ENCODE assay signal across 1 cellular context in the genomic region with DNA sequence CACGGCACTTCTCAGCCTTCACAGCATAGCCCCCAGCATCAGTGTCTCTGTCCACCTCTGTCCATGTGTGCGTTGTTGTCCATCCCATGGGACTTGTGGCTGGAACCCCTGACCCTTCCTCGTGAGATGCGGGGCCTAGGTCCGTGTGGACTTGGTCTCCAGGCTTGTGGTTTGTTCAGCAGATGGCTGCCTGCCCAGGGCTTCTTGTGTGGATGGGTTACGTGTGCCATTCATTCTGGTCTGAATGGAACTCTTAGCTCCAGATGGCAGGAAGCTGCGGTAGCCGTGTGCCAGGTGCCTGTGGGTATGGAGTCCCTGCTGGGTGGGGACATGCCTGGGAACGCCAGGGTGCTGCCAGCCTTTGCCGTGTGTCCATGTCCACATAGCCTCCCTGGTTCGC.
TF ChIP-seq lines count a peak whose summit lies in the region.

No MANE protein-coding gene starts in this region.

TF ChIP-seq in H1, 55 proteins besides CTCF, POLR2A, EP300 and RAD21:
- TF ChIP-seq SP1 (IDR thresholded peaks at IDR 0.05; ENCODE audit: low read depth, low read length) (no peak), EZH2 (IDR thresholded peaks at IDR 0.05; ENCODE audit: low read depth, low read length, severe bottlenecking) (no peak), HDAC6 (IDR thresholded peaks at IDR 0.05; ENCODE audit: low read depth, low read length) (no peak), POLR2AphosphoS5 (IDR thresholded peaks at IDR 0.05; ENCODE audit: low read depth, low read length) (no peak), CREB1 (IDR thresholded peaks at IDR 0.05) (no peak), TCF12 (IDR thresholded peaks at IDR 0.05; ENCODE audit: low read depth, low read length) (no peak), YY1 (IDR thresholded peaks at IDR 0.05; ENCODE audit: low read depth, low read length) (no peak), JUND (IDR thresholded peaks at IDR 0.05; ENCODE audit: low read length) (no peak), TAF7 (optimal IDR thresholded peaks at IDR 0.05; ENCODE audit: borderline replicate concordance, low read depth, low read length) (no peak), TEAD4 (IDR thresholded peaks at IDR 0.05; ENCODE audit: low read depth, low read length) (no peak), SP4 (IDR thresholded peaks at IDR 0.05; ENCODE audit: low read length) (no peak), CTBP2 (IDR thresholded peaks at IDR 0.05; ENCODE audit: borderline replicate concordance, insufficient read depth, insufficient read length, low read length) (no peak), NANOG (IDR thresholded peaks at IDR 0.05; ENCODE audit: insufficient read depth, low read depth, low read length, poor library complexity, severe bottlenecking) (no peak), ZNF274 (IDR thresholded peaks at IDR 0.05; ENCODE audit: borderline replicate concordance, extremely low read depth, low read length) (no peak), RBBP5 (IDR thresholded peaks at IDR 0.05; ENCODE audit: borderline replicate concordance, low read depth, low read length) (no peak)
- TF ChIP-seq, protein P1, sequence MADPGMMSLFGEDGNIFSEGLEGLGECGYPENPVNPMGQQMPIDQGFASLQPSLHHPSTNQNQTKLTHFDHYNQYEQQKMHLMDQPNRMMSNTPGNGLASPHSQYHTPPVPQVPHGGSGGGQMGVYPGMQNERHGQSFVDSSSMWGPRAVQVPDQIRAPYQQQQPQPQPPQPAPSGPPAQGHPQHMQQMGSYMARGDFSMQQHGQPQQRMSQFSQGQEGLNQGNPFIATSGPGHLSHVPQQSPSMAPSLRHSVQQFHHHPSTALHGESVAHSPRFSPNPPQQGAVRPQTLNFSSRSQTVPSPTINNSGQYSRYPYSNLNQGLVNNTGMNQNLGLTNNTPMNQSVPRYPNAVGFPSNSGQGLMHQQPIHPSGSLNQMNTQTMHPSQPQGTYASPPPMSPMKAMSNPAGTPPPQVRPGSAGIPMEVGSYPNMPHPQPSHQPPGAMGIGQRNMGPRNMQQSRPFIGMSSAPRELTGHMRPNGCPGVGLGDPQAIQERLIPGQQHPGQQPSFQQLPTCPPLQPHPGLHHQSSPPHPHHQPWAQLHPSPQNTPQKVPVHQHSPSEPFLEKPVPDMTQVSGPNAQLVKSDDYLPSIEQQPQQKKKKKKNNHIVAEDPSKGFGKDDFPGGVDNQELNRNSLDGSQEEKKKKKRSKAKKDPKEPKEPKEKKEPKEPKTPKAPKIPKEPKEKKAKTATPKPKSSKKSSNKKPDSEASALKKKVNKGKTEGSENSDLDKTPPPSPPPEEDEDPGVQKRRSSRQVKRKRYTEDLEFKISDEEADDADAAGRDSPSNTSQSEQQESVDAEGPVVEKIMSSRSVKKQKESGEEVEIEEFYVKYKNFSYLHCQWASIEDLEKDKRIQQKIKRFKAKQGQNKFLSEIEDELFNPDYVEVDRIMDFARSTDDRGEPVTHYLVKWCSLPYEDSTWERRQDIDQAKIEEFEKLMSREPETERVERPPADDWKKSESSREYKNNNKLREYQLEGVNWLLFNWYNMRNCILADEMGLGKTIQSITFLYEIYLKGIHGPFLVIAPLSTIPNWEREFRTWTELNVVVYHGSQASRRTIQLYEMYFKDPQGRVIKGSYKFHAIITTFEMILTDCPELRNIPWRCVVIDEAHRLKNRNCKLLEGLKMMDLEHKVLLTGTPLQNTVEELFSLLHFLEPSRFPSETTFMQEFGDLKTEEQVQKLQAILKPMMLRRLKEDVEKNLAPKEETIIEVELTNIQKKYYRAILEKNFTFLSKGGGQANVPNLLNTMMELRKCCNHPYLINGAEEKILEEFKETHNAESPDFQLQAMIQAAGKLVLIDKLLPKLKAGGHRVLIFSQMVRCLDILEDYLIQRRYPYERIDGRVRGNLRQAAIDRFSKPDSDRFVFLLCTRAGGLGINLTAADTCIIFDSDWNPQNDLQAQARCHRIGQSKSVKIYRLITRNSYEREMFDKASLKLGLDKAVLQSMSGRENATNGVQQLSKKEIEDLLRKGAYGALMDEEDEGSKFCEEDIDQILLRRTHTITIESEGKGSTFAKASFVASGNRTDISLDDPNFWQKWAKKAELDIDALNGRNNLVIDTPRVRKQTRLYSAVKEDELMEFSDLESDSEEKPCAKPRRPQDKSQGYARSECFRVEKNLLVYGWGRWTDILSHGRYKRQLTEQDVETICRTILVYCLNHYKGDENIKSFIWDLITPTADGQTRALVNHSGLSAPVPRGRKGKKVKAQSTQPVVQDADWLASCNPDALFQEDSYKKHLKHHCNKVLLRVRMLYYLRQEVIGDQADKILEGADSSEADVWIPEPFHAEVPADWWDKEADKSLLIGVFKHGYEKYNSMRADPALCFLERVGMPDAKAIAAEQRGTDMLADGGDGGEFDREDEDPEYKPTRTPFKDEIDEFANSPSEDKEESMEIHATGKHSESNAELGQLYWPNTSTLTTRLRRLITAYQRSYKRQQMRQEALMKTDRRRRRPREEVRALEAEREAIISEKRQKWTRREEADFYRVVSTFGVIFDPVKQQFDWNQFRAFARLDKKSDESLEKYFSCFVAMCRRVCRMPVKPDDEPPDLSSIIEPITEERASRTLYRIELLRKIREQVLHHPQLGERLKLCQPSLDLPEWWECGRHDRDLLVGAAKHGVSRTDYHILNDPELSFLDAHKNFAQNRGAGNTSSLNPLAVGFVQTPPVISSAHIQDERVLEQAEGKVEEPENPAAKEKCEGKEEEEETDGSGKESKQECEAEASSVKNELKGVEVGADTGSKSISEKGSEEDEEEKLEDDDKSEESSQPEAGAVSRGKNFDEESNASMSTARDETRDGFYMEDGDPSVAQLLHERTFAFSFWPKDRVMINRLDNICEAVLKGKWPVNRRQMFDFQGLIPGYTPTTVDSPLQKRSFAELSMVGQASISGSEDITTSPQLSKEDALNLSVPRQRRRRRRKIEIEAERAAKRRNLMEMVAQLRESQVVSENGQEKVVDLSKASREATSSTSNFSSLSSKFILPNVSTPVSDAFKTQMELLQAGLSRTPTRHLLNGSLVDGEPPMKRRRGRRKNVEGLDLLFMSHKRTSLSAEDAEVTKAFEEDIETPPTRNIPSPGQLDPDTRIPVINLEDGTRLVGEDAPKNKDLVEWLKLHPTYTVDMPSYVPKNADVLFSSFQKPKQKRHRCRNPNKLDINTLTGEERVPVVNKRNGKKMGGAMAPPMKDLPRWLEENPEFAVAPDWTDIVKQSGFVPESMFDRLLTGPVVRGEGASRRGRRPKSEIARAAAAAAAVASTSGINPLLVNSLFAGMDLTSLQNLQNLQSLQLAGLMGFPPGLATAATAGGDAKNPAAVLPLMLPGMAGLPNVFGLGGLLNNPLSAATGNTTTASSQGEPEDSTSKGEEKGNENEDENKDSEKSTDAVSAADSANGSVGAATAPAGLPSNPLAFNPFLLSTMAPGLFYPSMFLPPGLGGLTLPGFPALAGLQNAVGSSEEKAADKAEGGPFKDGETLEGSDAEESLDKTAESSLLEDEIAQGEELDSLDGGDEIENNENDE (IDR thresholded peaks at IDR 0.05; ENCODE audit: insufficient replicate concordance, low read length): no peak
